In genomic region chr19:5545051-5545450, GRCh38 we compare ENCODE assay signal across 25 cellular contexts. TPM values are rescaled to one million over a fixed set of nuclear protein-coding genes. Genes with fewer than 3 reads are reported as not detected.
"Had no signal": no experiment of that assay in that cellular context is flagged by ENCODE, and none has a peak within 500 bp of the region (broad histone marks: within the 10 kb centered on the region; RNA-seq: fewer than 3 reads in every experiment).

No MANE protein-coding gene starts in this region.

- ATAC-seq: foreskin keratinocyte, gastroesophageal sphincter, heart left ventricle, left cardiac atrium, left lung, left ventricle myocardium superior had no signal

- H3K4me1 Mint-ChIP-seq: memory B cell had no signal

- H3K27ac ChIP-seq: colonic mucosa, dorsolateral prefrontal cortex, esophagus muscularis mucosa, foreskin keratinocyte, gastroesophageal sphincter, heart left ventricle, left lung had no signal

- H3K4me3 ChIP-seq: colonic mucosa, dorsolateral prefrontal cortex, esophagus muscularis mucosa, gastroesophageal sphincter, heart left ventricle, left lung, lung had no signal

- H3K4me3 Mint-ChIP-seq: dendritic cell treated with granulocyte-macrophage colony-stimulating factor and Interleukin-4, amounts not matched to agents 40 ng/mL and 50 ng/mL, for 4 days; memory B cell had no signal

- H3K36me3 ChIP-seq: colonic mucosa, esophagus muscularis mucosa, gastroesophageal sphincter, heart left ventricle, left lung had no signal

- DNase-seq: colonic mucosa; cortex of kidney; dorsolateral prefrontal cortex; effector CD4-positive, alpha-beta T cell; effector memory CD4-positive, alpha-beta T cell; foreskin keratinocyte; heart left ventricle; hippocampal formation; left cardiac atrium; left lung; left ventricle myocardium superior; mammary epithelial cell; mesendoderm; midbrain had no signal

- H3K36me3 Mint-ChIP-seq: memory B cell had no signal

- H3K4me1 ChIP-seq: colonic mucosa, esophagus muscularis mucosa, foreskin keratinocyte, gastroesophageal sphincter, heart left ventricle, left lung had no signal

- H3K27ac Mint-ChIP-seq: dendritic cell treated with granulocyte-macrophage colony-stimulating factor and Interleukin-4, amounts not matched to agents 40 ng/mL and 50 ng/mL, for 4 days; memory B cell had no signal

- H3K27me3 ChIP-seq: colonic mucosa, dorsolateral prefrontal cortex, foreskin keratinocyte, gastroesophageal sphincter had no signal

- H3K9me3 ChIP-seq: colonic mucosa, esophagus muscularis mucosa, gastroesophageal sphincter, heart left ventricle, left lung had no signal

- FAIRE-seq: endothelial cell of umbilical vein, frontal cortex, islet of Langerhans, keratinocyte had no signal

- H3K9me3 Mint-ChIP-seq: dendritic cell treated with granulocyte-macrophage colony-stimulating factor and Interleukin-4, amounts not matched to agents 40 ng/mL and 50 ng/mL, for 4 days; memory B cell had no signal

RNA-seq across cellular contexts. Expression of gene TINCR, which starts 22.7 kb away (rescaled TPM):
- total RNA-seq: endothelial cell of umbilical vein, epithelial cell of proximal tubule, fibroblast of villous mesenchyme, left ventricle myocardium superior had no signal
